Comparison of ENCODE assay signal across 23 cellular contexts in the genomic region with DNA sequence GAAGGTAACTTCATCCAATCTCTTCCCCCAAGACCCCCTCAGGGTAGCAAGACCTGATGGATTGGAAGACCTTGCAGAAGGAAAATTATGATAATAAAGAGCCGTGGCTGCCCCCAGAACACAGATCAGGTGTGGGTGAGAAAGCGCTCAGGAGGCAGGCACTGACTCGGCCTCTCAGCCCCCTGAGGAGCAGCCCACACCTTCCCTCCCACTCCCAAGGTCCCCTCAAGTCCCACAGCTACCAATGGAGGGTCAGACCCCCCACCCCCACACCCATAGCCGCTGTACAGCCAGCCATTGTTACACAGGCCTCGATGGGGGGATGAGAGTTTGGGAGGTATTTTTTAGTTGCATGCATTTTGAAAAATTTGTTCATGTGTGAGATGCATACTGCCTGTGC.
"Had no signal": no experiment of that assay in that cellular context is flagged by ENCODE, and none has a peak within 500 bp of the region (broad histone marks: within the 10 kb centered on the region; RNA-seq: fewer than 3 reads in every experiment).

No MANE protein-coding gene starts in this region.

- H3K4me3 Mint-ChIP-seq: naive B cell; naive thymus-derived CD8-positive, alpha-beta T cell; natural killer cell treated with Interleukin-12 subunit alpha and Interleukin-12 subunit beta and Interleukin-15 and Interleukin-18, amount 100 ng/mL, for 72 hours; neural progenitor cell; stimulated activated effector memory CD8-positive, alpha-beta T cell treated with anti-CD3 and anti-CD28 coated beads, Interleukin-12 subunit alpha, Interleukin-12 subunit beta, amount 100 ng/mL, for 72 hours; stimulated activated naive B cell treated with anti-CD40 and anti-IgM and Interleukin-4, amounts not matched to agents 10 μg/mL and 1 μg/mL and 100 μg/mL, for 72 hours; stimulated activated naive CD8-positive, alpha-beta T cell treated with anti-CD3 and anti-CD28 coated beads, Interleukin-15, Interleukin-2, amounts not matched to agents 100 ng/mL and 50 ng/mL, for 24 hours had no signal

- H3K4me1 Mint-ChIP-seq: naive B cell; stimulated activated effector memory CD8-positive, alpha-beta T cell treated with anti-CD3 and anti-CD28 coated beads, Interleukin-12 subunit alpha, Interleukin-12 subunit beta, amount 100 ng/mL, for 72 hours had no signal

- ATAC-seq: naive thymus-derived CD8-positive, alpha-beta T cell; natural killer cell treated with Interleukin-12 subunit alpha and Interleukin-12 subunit beta and Interleukin-15 and Interleukin-18, amount 100 ng/mL, for 72 hours; psoas muscle; right cardiac atrium; sciatic nerve; stimulated activated effector memory CD8-positive, alpha-beta T cell treated with anti-CD3 and anti-CD28 coated beads, Interleukin-12 subunit alpha, Interleukin-12 subunit beta, amount 100 ng/mL, for 72 hours; stimulated activated naive B cell treated with anti-CD40 and anti-IgM and Interleukin-4, amounts not matched to agents 10 μg/mL and 1 μg/mL and 100 μg/mL, for 72 hours had no signal

- H3K27ac Mint-ChIP-seq: naive thymus-derived CD8-positive, alpha-beta T cell; natural killer cell treated with Interleukin-12 subunit alpha and Interleukin-12 subunit beta and Interleukin-15 and Interleukin-18, amount 100 ng/mL, for 72 hours; neural progenitor cell; progenitor cell of endocrine pancreas; stimulated activated effector memory CD8-positive, alpha-beta T cell treated with anti-CD3 and anti-CD28 coated beads, Interleukin-12 subunit alpha, Interleukin-12 subunit beta, amount 100 ng/mL, for 72 hours; stimulated activated naive B cell treated with anti-CD40 and anti-IgM and Interleukin-4, amounts not matched to agents 10 μg/mL and 1 μg/mL and 100 μg/mL, for 72 hours; stimulated activated naive CD8-positive, alpha-beta T cell treated with anti-CD3 and anti-CD28 coated beads, Interleukin-15, Interleukin-2, amounts not matched to agents 100 ng/mL and 50 ng/mL, for 24 hours had no signal

- DNase-seq: naive B cell; occipital lobe; ovary; posterior cingulate gyrus; psoas muscle; right cardiac atrium; stimulated activated CD4-positive, alpha-beta T cell treated with anti-CD3 and anti-CD28 coated beads, Interleukin-15, amount 100 ng/mL, for 24 hours; stimulated activated CD4-positive, alpha-beta T cell treated with anti-CD3 and anti-CD28 coated beads, Interleukin-2, amount 100 ng/mL, for 24 hours; stimulated activated CD4-positive, alpha-beta T cell treated with anti-CD3 and anti-CD28 coated beads, Interleukin-2, amount 100 ng/mL, for 48 hours; stimulated activated CD4-positive, alpha-beta T cell treated with anti-CD3 and anti-CD28 coated beads, Interleukin-4, amount 100 ng/mL, for 24 hours; stimulated activated naive B cell treated with anti-CD40 and anti-IgM and Interleukin-4, amounts not matched to agents 10 μg/mL and 1 μg/mL and 100 μg/mL, for 72 hours; stimulated activated naive CD4-positive, alpha-beta T cell treated with Interleukin-2 at 50 U/mL for 16 hours; stomach; thyroid gland; trophoblast cell; uterus had no signal

- H3K36me3 Mint-ChIP-seq: naive B cell; naive thymus-derived CD8-positive, alpha-beta T cell; natural killer cell treated with Interleukin-12 subunit alpha and Interleukin-12 subunit beta and Interleukin-15 and Interleukin-18, amount 100 ng/mL, for 72 hours; stimulated activated effector memory CD8-positive, alpha-beta T cell treated with anti-CD3 and anti-CD28 coated beads, Interleukin-12 subunit alpha, Interleukin-12 subunit beta, amount 100 ng/mL, for 72 hours; stimulated activated naive B cell treated with anti-CD40 and anti-IgM and Interleukin-4, amounts not matched to agents 10 μg/mL and 1 μg/mL and 100 μg/mL, for 72 hours had no signal

- H3K9me3 Mint-ChIP-seq: naive B cell; naive thymus-derived CD8-positive, alpha-beta T cell; natural killer cell treated with Interleukin-12 subunit alpha and Interleukin-12 subunit beta and Interleukin-15 and Interleukin-18, amount 100 ng/mL, for 72 hours; stimulated activated effector memory CD8-positive, alpha-beta T cell treated with anti-CD3 and anti-CD28 coated beads, Interleukin-12 subunit alpha, Interleukin-12 subunit beta, amount 100 ng/mL, for 72 hours; stimulated activated naive B cell treated with anti-CD40 and anti-IgM and Interleukin-4, amounts not matched to agents 10 μg/mL and 1 μg/mL and 100 μg/mL, for 72 hours; stimulated activated naive CD8-positive, alpha-beta T cell treated with anti-CD3 and anti-CD28 coated beads, Interleukin-15, Interleukin-2, amounts not matched to agents 100 ng/mL and 50 ng/mL, for 24 hours had no signal

- H3K27me3 Mint-ChIP-seq: progenitor cell of endocrine pancreas; stimulated activated naive B cell treated with anti-CD40 and anti-IgM and Interleukin-4, amounts not matched to agents 10 μg/mL and 1 μg/mL and 100 μg/mL, for 72 hours; stimulated activated naive CD8-positive, alpha-beta T cell treated with anti-CD3 and anti-CD28 coated beads, Interleukin-15, Interleukin-2, amounts not matched to agents 100 ng/mL and 50 ng/mL, for 24 hours had no signal
